1 cellular context compared by ENCODE assay signal in genomic region chr2:12618576-12618975, GRCh38.
TF ChIP-seq lines count a peak whose summit lies in the region.

No MANE protein-coding gene starts in this region.

TF ChIP-seq in SK-N-SH, 30 proteins besides CTCF, POLR2A, EP300 and RAD21 (continued from another document):
- no peak for TF ChIP-seq PBX3 (IDR thresholded peaks at IDR 0.05)
